In the genomic region with DNA sequence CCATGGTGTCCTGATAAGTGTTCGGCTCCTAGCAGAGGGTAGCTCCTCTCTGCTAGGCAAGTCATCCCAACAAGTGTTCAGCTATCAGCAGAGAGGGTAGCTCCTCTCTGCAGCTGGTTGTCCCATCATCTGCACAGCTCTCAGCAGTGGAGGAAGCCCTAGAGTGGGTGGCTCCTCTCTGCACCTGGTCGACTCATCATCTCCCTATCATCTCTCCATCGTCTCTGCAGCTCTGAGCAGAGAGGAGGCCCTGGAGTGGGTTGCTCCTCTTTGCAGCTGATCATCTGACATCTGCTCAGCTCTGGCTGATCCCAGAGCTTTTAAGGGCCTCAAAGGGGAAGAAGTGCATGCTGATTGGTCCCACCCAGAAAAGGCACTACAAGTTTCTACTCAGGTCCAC, we compare ENCODE assay signal across 34 cellular contexts.
"Had no signal": no experiment of that assay in that cellular context is flagged by ENCODE, and none has a peak within 500 bp of the region (broad histone marks: within the 10 kb centered on the region; RNA-seq: fewer than 3 reads in every experiment).

No MANE protein-coding gene starts in this region.

- H3K9me3 Mint-ChIP-seq: activated B cell treated with CpG ODN at 0.5 μM for 24 hours; activated CD4-positive, alpha-beta memory T cell treated with anti-CD3 and anti-CD28 coated beads for 36 hours; activated CD4-positive, alpha-beta T cell treated with anti-CD3 and anti-CD28 coated beads, Interleukin-2, amount 10 ng/mL, durations not matched to agents 24 days and 14 days; activated CD8-positive, alpha-beta T cell treated with anti-CD3 and anti-CD28 coated beads for 36 hours; activated naive CD4-positive, alpha-beta T cell treated with anti-CD3 and anti-CD28 coated beads for 36 hours; activated naive CD4-positive, alpha-beta T cell treated with anti-CD3 and anti-CD28 coated beads, Interleukin-2, amount 50 U/mL, for 72 hours; activated naive CD8-positive, alpha-beta T cell treated with anti-CD3 and anti-CD28 coated beads for 36 hours; activated T-cell treated with anti-CD3 and anti-CD28 coated beads, Interleukin-2, amount 50 U/mL, for 4 hours; activated T-cell treated with anti-CD3 and anti-CD28 coated beads, Interleukin-2, amount 50 U/mL, for 72 hours; activated T-helper 1 cell treated with anti-CD3 and anti-CD28 coated beads, Interleukin-12 subunit alpha, Interleukin-12 subunit beta, Interleukin-2, Interleukin-4 antibody, amounts not matched to agents 30 ng/mL and 10 ng/mL and 1 ng/mL, durations not matched to agents 14 hours and 24 hours and 36 hours; activated T-helper 17 cell treated with anti-CD3 and anti-CD28 coated beads, Interleukin-2, amount 50 U/mL, for 72 hours; central memory CD8-positive, alpha-beta T cell; T-helper 1 cell treated with Interleukin-12 subunit alpha and Interleukin-12 subunit beta and Interleukin-4 antibody, amounts not matched to agents 30 μg/mL and 1 μg/mL, for 36 hours; T-helper 2 cell treated with Interferon-gamma antibody and Interleukin-4, amounts not matched to agents 5 μg/mL and 100 μg/mL, for 36 hours had no signal

- H3K36me3 Mint-ChIP-seq: activated CD4-positive, alpha-beta memory T cell treated with anti-CD3 and anti-CD28 coated beads for 36 hours; activated naive CD4-positive, alpha-beta T cell treated with anti-CD3 and anti-CD28 coated beads, Interleukin-2, amount 50 U/mL, for 72 hours; activated naive CD8-positive, alpha-beta T cell treated with anti-CD3 and anti-CD28 coated beads for 36 hours had no signal

- H3K27ac Mint-ChIP-seq: activated B cell treated with CpG ODN at 0.5 μM for 24 hours; activated CD4-positive, alpha-beta memory T cell treated with anti-CD3 and anti-CD28 coated beads for 36 hours; activated CD4-positive, alpha-beta T cell treated with anti-CD3 and anti-CD28 coated beads, Interleukin-2, amount 10 ng/mL, durations not matched to agents 24 days and 14 days; activated CD8-positive, alpha-beta T cell treated with anti-CD3 and anti-CD28 coated beads for 36 hours; activated naive CD4-positive, alpha-beta T cell treated with anti-CD3 and anti-CD28 coated beads for 36 hours; activated naive CD4-positive, alpha-beta T cell treated with anti-CD3 and anti-CD28 coated beads, Interleukin-2, amount 50 U/mL, for 72 hours; activated naive CD8-positive, alpha-beta T cell treated with anti-CD3 and anti-CD28 coated beads for 36 hours; activated T-cell treated with anti-CD3 and anti-CD28 coated beads, Interleukin-2, amount 50 U/mL, for 72 hours; activated T-helper 1 cell treated with anti-CD3 and anti-CD28 coated beads, Interleukin-12 subunit alpha, Interleukin-12 subunit beta, Interleukin-2, Interleukin-4 antibody, amounts not matched to agents 30 ng/mL and 10 ng/mL and 1 ng/mL, durations not matched to agents 14 hours and 24 hours and 36 hours; activated T-helper 17 cell treated with anti-CD3 and anti-CD28 coated beads, Interleukin-2, amount 50 U/mL, for 72 hours; T-helper 1 cell treated with Interleukin-12 subunit alpha and Interleukin-12 subunit beta and Interleukin-4 antibody, amounts not matched to agents 30 μg/mL and 1 μg/mL, for 36 hours; T-helper 2 cell treated with Interferon-gamma antibody and Interleukin-4, amounts not matched to agents 5 μg/mL and 100 μg/mL, for 36 hours had no signal

- ATAC-seq: activated CD8-positive, alpha-beta T cell treated with anti-CD3 and anti-CD28 coated beads for 36 hours; activated naive CD4-positive, alpha-beta T cell treated with anti-CD3 and anti-CD28 coated beads, Interleukin-2, amount 50 U/mL, for 72 hours; activated T-cell treated with anti-CD3 and anti-CD28 coated beads, Interleukin-2, amount 50 U/mL, for 4 hours; activated T-cell treated with anti-CD3 and anti-CD28 coated beads, Interleukin-2, amount 50 U/mL, for 72 hours; activated T-helper 17 cell treated with anti-CD3 and anti-CD28 coated beads, Interleukin-2, amount 50 U/mL, for 72 hours; body of pancreas had no signal

- H3K4me1 Mint-ChIP-seq: activated B cell treated with CpG ODN at 0.5 μM for 24 hours; activated CD4-positive, alpha-beta T cell treated with anti-CD3 and anti-CD28 coated beads, Interleukin-2, amount 10 ng/mL, durations not matched to agents 24 days and 14 days; activated T-helper 17 cell treated with anti-CD3 and anti-CD28 coated beads, Interleukin-2, amount 50 U/mL, for 72 hours; central memory CD8-positive, alpha-beta T cell had no signal

- DNase-seq: activated B cell treated with CpG ODN at 0.5 μM for 24 hours; activated CD4-positive, alpha-beta memory T cell treated with anti-CD3 and anti-CD28 coated beads for 36 hours; activated CD4-positive, alpha-beta T cell treated with anti-CD3 and anti-CD28 coated beads for 4 hours; activated CD4-positive, alpha-beta T cell treated with anti-CD3 and anti-CD28 coated beads, Interleukin-2, amount 10 ng/mL, durations not matched to agents 24 days and 14 days; activated CD4-positive, alpha-beta T cell treated with anti-CD3 and anti-CD28 coated beads, Interleukin-2, amount 50 U/mL, for 1 hour; activated CD4-positive, alpha-beta T cell treated with anti-CD3 and anti-CD28 coated beads, Interleukin-2, amount 50 U/mL, for 4 hours; activated CD4-positive, CD25-positive, alpha-beta regulatory T cell treated with anti-CD3 and anti-CD28 coated beads, Interleukin-2, amount 50 U/mL, for 72 hours; activated CD8-positive, alpha-beta memory T cell treated with anti-CD3 and anti-CD28 coated beads, Interleukin-2, amount 50 U/mL, for 4 hours; activated CD8-positive, alpha-beta T cell treated with anti-CD3 and anti-CD28 coated beads for 36 hours; activated effector memory CD4-positive, alpha-beta T cell treated with anti-CD3 and anti-CD28 coated beads, Interleukin-2, amount 50 U/mL, for 16 hours; activated gamma-delta T cell treated with Interleukin-2 at 50 U/mL for 16 hours; activated naive CD4-positive, alpha-beta T cell; activated naive CD4-positive, alpha-beta T cell treated with anti-CD3 and anti-CD28 coated beads for 36 hours; activated naive CD4-positive, alpha-beta T cell treated with anti-CD3 and anti-CD28 coated beads, Interleukin-2, amount 50 U/mL, for 16 hours; activated naive CD8-positive, alpha-beta T cell treated with anti-CD3 and anti-CD28 coated beads for 36 hours; activated T-cell treated with anti-CD3 and anti-CD28 coated beads for 4 hours; activated T-cell treated with anti-CD3 and anti-CD28 coated beads, Interleukin-2, amount 50 U/mL, for 1 hour; activated T-cell treated with anti-CD3 and anti-CD28 coated beads, Interleukin-2, amount 50 U/mL, for 4 hours; activated T-cell treated with anti-CD3 and anti-CD28 coated beads, Interleukin-2, amount 50 U/mL, for 72 hours; adrenal gland; amniotic stem cell; body of pancreas; brain microvascular endothelial cell; SW 1271; T-helper 1 cell; T-helper 2 cell; T-helper 9 cell had no signal

- H3K4me3 ChIP-seq: adrenal gland, body of pancreas, breast epithelium had no signal

- H3K4me3 Mint-ChIP-seq: activated B cell treated with CpG ODN at 0.5 μM for 24 hours; activated CD4-positive, alpha-beta memory T cell treated with anti-CD3 and anti-CD28 coated beads for 36 hours; activated CD4-positive, alpha-beta T cell treated with anti-CD3 and anti-CD28 coated beads, Interleukin-2, amount 10 ng/mL, durations not matched to agents 24 days and 14 days; activated CD8-positive, alpha-beta T cell treated with anti-CD3 and anti-CD28 coated beads for 36 hours; activated naive CD4-positive, alpha-beta T cell treated with anti-CD3 and anti-CD28 coated beads for 36 hours; activated naive CD8-positive, alpha-beta T cell treated with anti-CD3 and anti-CD28 coated beads for 36 hours; activated T-cell treated with anti-CD3 and anti-CD28 coated beads, Interleukin-2, amount 50 U/mL, for 4 hours; activated T-cell treated with anti-CD3 and anti-CD28 coated beads, Interleukin-2, amount 50 U/mL, for 72 hours; activated T-helper 1 cell treated with anti-CD3 and anti-CD28 coated beads, Interleukin-12 subunit alpha, Interleukin-12 subunit beta, Interleukin-2, Interleukin-4 antibody, amounts not matched to agents 30 ng/mL and 10 ng/mL and 1 ng/mL, durations not matched to agents 14 hours and 24 hours and 36 hours; activated T-helper 17 cell treated with anti-CD3 and anti-CD28 coated beads, Interleukin-2, amount 50 U/mL, for 72 hours; central memory CD8-positive, alpha-beta T cell; T-helper 1 cell treated with Interleukin-12 subunit alpha and Interleukin-12 subunit beta and Interleukin-4 antibody, amounts not matched to agents 30 μg/mL and 1 μg/mL, for 36 hours; T-helper 2 cell treated with Interferon-gamma antibody and Interleukin-4, amounts not matched to agents 5 μg/mL and 100 μg/mL, for 36 hours had no signal
